Comparison of ENCODE assay signal across 9 cellular contexts in the genomic region with DNA sequence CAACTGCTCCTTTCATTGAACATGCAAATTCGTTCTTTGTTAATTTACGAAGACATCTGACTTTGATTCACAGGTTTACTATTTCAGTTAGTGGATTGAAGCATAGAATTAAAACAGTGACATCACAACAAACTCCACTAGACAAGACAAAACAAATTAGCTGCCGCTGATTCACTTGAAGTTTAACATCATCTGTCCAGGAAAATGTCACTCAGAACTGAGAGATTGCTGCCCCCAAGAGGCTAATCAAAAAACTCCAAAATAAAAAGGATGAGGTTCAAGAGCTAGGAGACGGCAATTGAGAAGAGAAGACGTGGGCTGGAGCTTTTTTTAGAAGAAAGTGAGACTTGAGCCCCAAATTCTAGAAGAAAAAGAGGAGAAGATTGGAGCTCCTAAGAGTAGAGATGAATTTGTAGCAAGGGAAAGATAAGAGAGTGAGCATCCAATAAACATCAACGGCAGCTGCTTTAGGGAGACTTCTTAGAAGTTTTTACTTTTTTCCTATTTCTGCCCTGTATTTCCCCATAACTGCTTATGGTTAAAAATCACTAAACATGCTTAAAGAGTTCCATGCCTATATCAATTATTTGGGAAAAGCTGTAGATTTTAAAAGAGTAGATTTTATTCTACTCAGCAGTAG. TPM values are rescaled to one million over a fixed set of nuclear protein-coding genes. Genes with fewer than 3 reads are reported as not detected.
DNase-seq lines count a peak whose midpoint lies in the region; ATAC-seq and TF ChIP-seq lines count a peak whose summit lies in the region.
"Had no signal": no experiment of that assay in that cellular context is flagged by ENCODE, and none has a peak within 500 bp of the region (broad histone marks: within the 10 kb centered on the region; RNA-seq: fewer than 3 reads in every experiment).

No MANE protein-coding gene starts in this region.

- peaks cover 6% of the 10 kb centered on the region for H3K27me3 Mint-ChIP-seq in activated CD4-positive, alpha-beta memory T cell treated with anti-CD3 and anti-CD28 coated beads, Interleukin-2, amount 10 ng/mL, durations not matched to agents 7 days and 5 days

- no peaks in the 10 kb centered on the region for H3K4me1 ChIP-seq in Loucy (ENCODE audit: insufficient read depth, low read length, poor library complexity, severe bottlenecking)

- H3K79me2 ChIP-seq in Loucy (ENCODE audit: insufficient read depth, low read length) = no peaks in the 10 kb centered on the region

- no peaks in the 10 kb centered on the region for H3K27me3 ChIP-seq in Loucy (ENCODE audit: insufficient read depth, low read length, poor library complexity, severe bottlenecking)

- no peaks in the 10 kb centered on the region for H3K9me3 ChIP-seq in Loucy (ENCODE audit: insufficient read depth, low read depth, low read length)

- CTCF ChIA-PET in activated CD4-positive, alpha-beta memory T cell treated with anti-CD3 and anti-CD28 coated beads, Interleukin-2, amount 10 ng/mL, durations not matched to agents 7 days and 5 days (lab: Charles Lee) = interaction anchor here (0.6 to 2.1 kb wide), 22 partner anchors 9 to 1411 kb away, joined by 3 to 14 read pairs (median 4); no protein-coding TSS in a partner anchor

- no peaks in the 10 kb centered on the region for H3K9me2 ChIP-seq in Loucy (replicated peaks; ENCODE audit: low read depth, low read length)

- H3K9ac ChIP-seq in Loucy (ENCODE audit: low read depth, low read length, poor library complexity, severe bottlenecking) = no peak overlapping the region

- no peak overlapping the region for H3K4me3 ChIP-seq in Loucy (ENCODE audit: low read length, poor library complexity, severe bottlenecking)

- H4K20me1 ChIP-seq in Loucy (ENCODE audit: insufficient read depth, low read length, poor library complexity, severe bottlenecking) = no peaks in the 10 kb centered on the region

- H3K36me3 ChIP-seq in Loucy (ENCODE audit: insufficient read depth, low read length) = no peaks in the 10 kb centered on the region

- peak overlapping the region; percentile 85 for H2AFZ ChIP-seq in Loucy (ENCODE audit: low read length)

- POLR2A ChIA-PET in activated CD4-positive, alpha-beta memory T cell treated with anti-CD3 and anti-CD28 coated beads, Interleukin-2, amount 10 ng/mL, durations not matched to agents 7 days and 5 days (lab: Charles Lee) = no interaction called here

- H3K4me3 Mint-ChIP-seq in activated CD4-positive, alpha-beta memory T cell treated with anti-CD3 and anti-CD28 coated beads, Interleukin-2, amount 10 ng/mL, durations not matched to agents 7 days and 5 days = no peak overlapping the region
- H3K4me3 Mint-ChIP-seq: activated naive CD4-positive, alpha-beta T cell treated with anti-CD3 and anti-CD28 coated beads, Interleukin-2, amount 50 U/mL, for 24 hours had no signal

- TF ChIP-seq CTCF in Loucy (conservative IDR thresholded peaks at IDR 0.05; ENCODE audit: low read length) = peak; percentile 72

- no peaks in the 10 kb centered on the region for H3K36me3 Mint-ChIP-seq in activated CD4-positive, alpha-beta memory T cell treated with anti-CD3 and anti-CD28 coated beads, Interleukin-2, amount 10 ng/mL, durations not matched to agents 7 days and 5 days (ENCODE audit: low read depth)
- H3K36me3 Mint-ChIP-seq: activated naive CD4-positive, alpha-beta T cell treated with anti-CD3 and anti-CD28 coated beads, Interleukin-2, amount 50 U/mL, for 24 hours had no signal

- no peak overlapping the region for H3K27ac Mint-ChIP-seq in activated CD4-positive, alpha-beta memory T cell treated with anti-CD3 and anti-CD28 coated beads, Interleukin-2, amount 10 ng/mL, durations not matched to agents 7 days and 5 days
- H3K27ac Mint-ChIP-seq: activated naive CD4-positive, alpha-beta T cell treated with anti-CD3 and anti-CD28 coated beads, Interleukin-2, amount 50 U/mL, for 24 hours had no signal

- DNase-seq in NCI-H510A treated with DMSO at 0.1 percent for 48 hours (lab: John Stamatoyannopoulos, UW) (peak; percentile 41), NCI-H510A (lab: John Stamatoyannopoulos, UW) (no peak), SK-N-DZ (ENCODE audit: low spot score) (peak; percentile 77), fibroblast of gingiva (ENCODE audit: low read depth) (peak; percentile 20), putamen (ENCODE audit: low spot score) (peak; percentile 58)
- no peak for DNase-seq in activated CD4-positive, alpha-beta memory T cell treated with anti-CD3 and anti-CD28 coated beads, Interleukin-2, amount 10 ng/mL, durations not matched to agents 7 days and 5 days

- peak; percentile 66 for ATAC-seq in GM21515 (IDR thresholded peaks at IDR 0.05; ENCODE audit: unreplicated experiment)

- H3F3A ChIP-seq in Loucy (ENCODE audit: low read depth) = no peaks in the 10 kb centered on the region

- H3K4me1 Mint-ChIP-seq in activated CD4-positive, alpha-beta memory T cell treated with anti-CD3 and anti-CD28 coated beads, Interleukin-2, amount 10 ng/mL, durations not matched to agents 7 days and 5 days = no peaks in the 10 kb centered on the region

- no peaks in the 10 kb centered on the region for H3K9me3 Mint-ChIP-seq in activated CD4-positive, alpha-beta memory T cell treated with anti-CD3 and anti-CD28 coated beads, Interleukin-2, amount 10 ng/mL, durations not matched to agents 7 days and 5 days
- H3K9me3 Mint-ChIP-seq: activated naive CD4-positive, alpha-beta T cell treated with anti-CD3 and anti-CD28 coated beads, Interleukin-2, amount 50 U/mL, for 24 hours had no signal

- H3K4me2 ChIP-seq in Loucy (ENCODE audit: low read depth, low read length, poor library complexity, severe bottlenecking) = peak overlapping the region; percentile 39

RNA-seq across cellular contexts. Expression of a gene that starts 40.8 kb away (rescaled TPM):
- polyA plus RNA-seq in SK-N-DZ (2014; cell fraction: cytosol; rRNA removed) = 45.2 and 54.8 TPM in 2 replicates
- polyA plus RNA-seq in SK-N-DZ (2014; cell fraction: nucleus; rRNA removed) = 120 and 169 TPM in 2 replicates
- 10 to 100 TPM; 86.2 to 96.8 TPM for total RNA-seq in activated CD4-positive, alpha-beta memory T cell treated with anti-CD3 and anti-CD28 coated beads, Interleukin-2, amount 10 ng/mL, durations not matched to agents 7 days and 5 days

Comparison
In these comparisons a context has a peak if more than half of its experiments do, and no peak if none do; other contexts are left out.
1. DNase-seq: peak in NCI-H510A treated with DMSO at 0.1 percent for 48 hours (single experiment), SK-N-DZ (single experiment), fibroblast of gingiva (single experiment) and putamen (single experiment); none in NCI-H510A (single experiment) and activated CD4-positive, alpha-beta memory T cell treated with anti-CD3 and anti-CD28 coated beads, Interleukin-2, amount 10 ng/mL, durations not matched to agents 7 days and 5 days (single experiment).